In genomic region chr18:75785175-75785574, GRCh38 we compare ENCODE assay signal across 1 cellular context.
TF ChIP-seq lines count a peak whose summit lies in the region.

No MANE protein-coding gene starts in this region.

TF ChIP-seq in GM23338, 12 proteins besides CTCF, POLR2A, EP300 and RAD21 (continued from another document):
- no peak for TF ChIP-seq ZNF462 (CRISPR knock-in tag; IDR thresholded peaks at IDR 0.05)
- TF ChIP-seq EZH2phosphoT487 (IDR thresholded peaks at IDR 0.05; ENCODE audit: unreplicated experiment): no peak
